In the genomic region with DNA sequence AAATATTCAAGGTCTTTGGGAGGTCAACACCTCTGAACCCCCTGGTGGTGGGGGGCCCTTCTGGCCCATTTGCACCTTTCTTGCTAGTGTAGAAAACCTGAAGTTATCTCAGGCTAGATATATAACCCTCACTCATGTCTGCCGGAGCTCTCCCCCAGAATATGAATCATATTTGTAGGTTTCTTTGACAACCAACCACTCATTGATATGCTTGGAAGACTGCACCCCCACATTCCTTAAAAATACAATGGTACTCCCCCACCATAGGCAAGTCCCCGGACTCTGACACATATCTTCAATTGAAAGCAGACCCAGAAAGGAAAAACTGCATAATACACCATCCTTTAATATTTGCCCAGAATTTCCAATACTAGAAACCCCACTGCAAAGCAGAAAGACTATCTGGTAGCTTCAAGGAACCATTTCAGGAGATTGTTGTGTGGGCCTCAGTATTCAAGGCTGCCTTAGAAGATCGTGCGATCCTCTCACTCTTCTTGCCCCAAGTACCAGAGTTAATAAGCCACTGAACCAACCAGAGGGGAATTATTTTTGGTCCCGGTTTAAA, we compare ENCODE assay signal across 8 cellular contexts. TPM values are rescaled to one million over a fixed set of nuclear protein-coding genes. Genes with fewer than 3 reads are reported as not detected.
DNase-seq lines count a peak whose midpoint lies in the region; ATAC-seq and TF ChIP-seq lines count a peak whose summit lies in the region.

No MANE protein-coding gene starts in this region.

- ATAC-seq in GM18508 (IDR thresholded peaks at IDR 0.05; ENCODE audit: insufficient read depth, unreplicated experiment), result peak; percentile 2
- peak; percentile 6 for ATAC-seq in HG02759 (IDR thresholded peaks at IDR 0.05; ENCODE audit: unreplicated experiment)
- ATAC-seq in omental fat pad (ENCODE audit: low FRiP score), result peak; percentile 5

- no peak for DNase-seq in SK-N-SH
- no peak for DNase-seq in epithelial cell of esophagus (ENCODE audit: low read depth)
- no peak for DNase-seq in omental fat pad (ENCODE audit: low spot score)
- DNase-seq in NCI-H2107 (lab: John Stamatoyannopoulos, UW), result no peak
- DNase-seq in erythroblast (lab: John Stamatoyannopoulos, UW), result no peak
- no peak for DNase-seq in NCI-H510A treated with DMSO at 0.1 percent for 48 hours (lab: John Stamatoyannopoulos, UW)

- POLR2A ChIA-PET in SK-N-SH (lab: Yijun Ruan, JAX), result no interaction called here

- TF ChIP-seq EP300 in SK-N-SH (IDR thresholded peaks at IDR 0.05; ENCODE audit: borderline replicate concordance in 1 of 2, low read depth in 1 of 2, low read length in 1 of 2), result no peak

- peak overlapping the region; percentile 77 for H3K4me2 ChIP-seq in SK-N-SH

- CTCF ChIA-PET in SK-N-SH (lab: Yijun Ruan, JAX), result interaction anchor here (0.6 to 1.9 kb wide), 5 partner anchors 27 to 217 kb away, joined by 3 to 7 read pairs (median 3); no protein-coding TSS in a partner anchor

- peak overlapping the region; percentile 99 for H3K9ac ChIP-seq in SK-N-SH

- WGBS in SK-N-SH (ENCODE audit: low lambda C conversion rate), result 15% methylated on average over 5 of the region's 5 CpGs

- no peak for TF ChIP-seq CTCF in SK-N-SH (IDR thresholded peaks at IDR 0.05)
- TF ChIP-seq CTCF in epithelial cell of esophagus (IDR thresholded peaks at IDR 0.05; ENCODE audit: insufficient read depth, low read depth, low read length, missing control alignments), result no peak
- TF ChIP-seq CTCF in omental fat pad (IDR thresholded peaks at IDR 0.05), result no peak

- peaks cover 9 to 13% of the 10 kb centered on the region in 2 experiments for H3K36me3 ChIP-seq in SK-N-SH (replicated peaks in 1 of 2; ENCODE audit: control insufficient read depth in 1 of 2, insufficient read depth in 2 of 2, low read length in 1 of 2)

- no peak for TF ChIP-seq RAD21 in SK-N-SH (IDR thresholded peaks at IDR 0.05; ENCODE audit: low read length)

- peaks cover 34% of the 10 kb centered on the region for H4K20me1 ChIP-seq in SK-N-SH (ENCODE audit: insufficient read depth)

- H3F3A ChIP-seq in SK-N-SH (replicated peaks; ENCODE audit: insufficient read depth), result peaks cover 11% of the 10 kb centered on the region

- peaks cover 5 to 15% of the 10 kb centered on the region in 2 experiments; a peak in 3 of 4 replicates for H3K4me1 ChIP-seq in SK-N-SH (ENCODE audit: control insufficient read depth in 1 of 2, insufficient read depth in 2 of 2, low read depth in 1 of 2, low read length in 1 of 2)

- H3K4me3 ChIP-seq in SK-N-SH (ENCODE audit: low read depth in 2 of 2, low read length in 1 of 2), result peak overlapping the region; percentile 93 to 95
- peak overlapping the region; percentile 59 for H3K4me3 ChIP-seq in epithelial cell of esophagus (ENCODE audit: low read length)

- no peak for TF ChIP-seq POLR2A in erythroblast (IDR thresholded peaks at IDR 0.05; ENCODE audit: low read length)

- no peaks in the 10 kb centered on the region for H3K9me3 ChIP-seq in SK-N-SH

- peaks cover 64% of the 10 kb centered on the region for H3K79me2 ChIP-seq in SK-N-SH (ENCODE audit: insufficient read depth)

- H3K27ac ChIP-seq in SK-N-SH (ENCODE audit: low read depth in 2 of 2, low read length in 1 of 2), result peak overlapping the region; percentile 98

- no peaks in the 10 kb centered on the region for H3K27me3 ChIP-seq in SK-N-SH (ENCODE audit: insufficient read depth)

- H2AFZ ChIP-seq in SK-N-SH (ENCODE audit: low read depth), result peak overlapping the region; percentile 93

- no peaks in the 10 kb centered on the region for H3K9me2 ChIP-seq in SK-N-SH

TF ChIP-seq in SK-N-SH, 30 proteins besides CTCF, POLR2A, EP300 and RAD21:
- TF ChIP-seq RXRA (IDR thresholded peaks at IDR 0.05; ENCODE audit: borderline replicate concordance, low read depth) (no peak), SMC3 (IDR thresholded peaks at IDR 0.05; ENCODE audit: low read depth, low read length) (no peak), GABPA (IDR thresholded peaks at IDR 0.05; ENCODE audit: low read depth) (no peak), POLR2AphosphoS5 (IDR thresholded peaks at IDR 0.05; ENCODE audit: low read depth, low read length) (no peak), RCOR1 (IDR thresholded peaks at IDR 0.05; ENCODE audit: low read length) (no peak), MEF2A (IDR thresholded peaks at IDR 0.05; ENCODE audit: borderline replicate concordance, low read depth) (no peak), FOXM1 (IDR thresholded peaks at IDR 0.05; ENCODE audit: low read depth) (no peak), NFIC (IDR thresholded peaks at IDR 0.05; ENCODE audit: borderline replicate concordance) (no peak), SIN3A (IDR thresholded peaks at IDR 0.05; ENCODE audit: borderline replicate concordance, low read depth, low read length) (no peak), FOSL2 (IDR thresholded peaks at IDR 0.05; ENCODE audit: borderline replicate concordance, low read depth) (no peak), MXI1 (IDR thresholded peaks at IDR 0.05; ENCODE audit: low read depth, low read length) (no peak), NRF1 (IDR thresholded peaks at IDR 0.05; ENCODE audit: low read depth, low read length) (no peak), EZH2phosphoT487 (IDR thresholded peaks at IDR 0.05; ENCODE audit: borderline replicate concordance, low read depth) (no peak), TAF1 (IDR thresholded peaks at IDR 0.05; ENCODE audit: borderline replicate concordance, low read depth, low read length) (no peak), JUND (IDR thresholded peaks at IDR 0.05) (no peak), GATA2 (CRISPR knock-in tag; IDR thresholded peaks at IDR 0.05) (no peak)
- TF ChIP-seq, protein P1, sequence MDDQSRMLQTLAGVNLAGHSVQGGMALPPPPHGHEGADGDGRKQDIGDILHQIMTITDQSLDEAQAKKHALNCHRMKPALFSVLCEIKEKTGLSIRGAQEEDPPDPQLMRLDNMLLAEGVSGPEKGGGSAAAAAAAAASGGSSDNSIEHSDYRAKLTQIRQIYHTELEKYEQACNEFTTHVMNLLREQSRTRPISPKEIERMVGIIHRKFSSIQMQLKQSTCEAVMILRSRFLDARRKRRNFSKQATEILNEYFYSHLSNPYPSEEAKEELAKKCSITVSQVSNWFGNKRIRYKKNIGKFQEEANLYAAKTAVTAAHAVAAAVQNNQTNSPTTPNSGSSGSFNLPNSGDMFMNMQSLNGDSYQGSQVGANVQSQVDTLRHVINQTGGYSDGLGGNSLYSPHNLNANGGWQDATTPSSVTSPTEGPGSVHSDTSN (IDR thresholded peaks at IDR 0.05), result no peak
- TF ChIP-seq, protein P2, sequence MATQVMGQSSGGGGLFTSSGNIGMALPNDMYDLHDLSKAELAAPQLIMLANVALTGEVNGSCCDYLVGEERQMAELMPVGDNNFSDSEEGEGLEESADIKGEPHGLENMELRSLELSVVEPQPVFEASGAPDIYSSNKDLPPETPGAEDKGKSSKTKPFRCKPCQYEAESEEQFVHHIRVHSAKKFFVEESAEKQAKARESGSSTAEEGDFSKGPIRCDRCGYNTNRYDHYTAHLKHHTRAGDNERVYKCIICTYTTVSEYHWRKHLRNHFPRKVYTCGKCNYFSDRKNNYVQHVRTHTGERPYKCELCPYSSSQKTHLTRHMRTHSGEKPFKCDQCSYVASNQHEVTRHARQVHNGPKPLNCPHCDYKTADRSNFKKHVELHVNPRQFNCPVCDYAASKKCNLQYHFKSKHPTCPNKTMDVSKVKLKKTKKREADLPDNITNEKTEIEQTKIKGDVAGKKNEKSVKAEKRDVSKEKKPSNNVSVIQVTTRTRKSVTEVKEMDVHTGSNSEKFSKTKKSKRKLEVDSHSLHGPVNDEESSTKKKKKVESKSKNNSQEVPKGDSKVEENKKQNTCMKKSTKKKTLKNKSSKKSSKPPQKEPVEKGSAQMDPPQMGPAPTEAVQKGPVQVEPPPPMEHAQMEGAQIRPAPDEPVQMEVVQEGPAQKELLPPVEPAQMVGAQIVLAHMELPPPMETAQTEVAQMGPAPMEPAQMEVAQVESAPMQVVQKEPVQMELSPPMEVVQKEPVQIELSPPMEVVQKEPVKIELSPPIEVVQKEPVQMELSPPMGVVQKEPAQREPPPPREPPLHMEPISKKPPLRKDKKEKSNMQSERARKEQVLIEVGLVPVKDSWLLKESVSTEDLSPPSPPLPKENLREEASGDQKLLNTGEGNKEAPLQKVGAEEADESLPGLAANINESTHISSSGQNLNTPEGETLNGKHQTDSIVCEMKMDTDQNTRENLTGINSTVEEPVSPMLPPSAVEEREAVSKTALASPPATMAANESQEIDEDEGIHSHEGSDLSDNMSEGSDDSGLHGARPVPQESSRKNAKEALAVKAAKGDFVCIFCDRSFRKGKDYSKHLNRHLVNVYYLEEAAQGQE (IDR thresholded peaks at IDR 0.05; ENCODE audit: low read depth, low read length), result no peak
- TF ChIP-seq, protein P3, sequence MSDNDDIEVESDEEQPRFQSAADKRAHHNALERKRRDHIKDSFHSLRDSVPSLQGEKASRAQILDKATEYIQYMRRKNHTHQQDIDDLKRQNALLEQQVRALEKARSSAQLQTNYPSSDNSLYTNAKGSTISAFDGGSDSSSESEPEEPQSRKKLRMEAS (IDR thresholded peaks at IDR 0.05; ENCODE audit: low read depth), result no peak
- TF ChIP-seq, protein P4, sequence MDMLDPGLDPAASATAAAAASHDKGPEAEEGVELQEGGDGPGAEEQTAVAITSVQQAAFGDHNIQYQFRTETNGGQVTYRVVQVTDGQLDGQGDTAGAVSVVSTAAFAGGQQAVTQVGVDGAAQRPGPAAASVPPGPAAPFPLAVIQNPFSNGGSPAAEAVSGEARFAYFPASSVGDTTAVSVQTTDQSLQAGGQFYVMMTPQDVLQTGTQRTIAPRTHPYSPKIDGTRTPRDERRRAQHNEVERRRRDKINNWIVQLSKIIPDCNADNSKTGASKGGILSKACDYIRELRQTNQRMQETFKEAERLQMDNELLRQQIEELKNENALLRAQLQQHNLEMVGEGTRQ (IDR thresholded peaks at IDR 0.05; ENCODE audit: borderline replicate concordance, low read depth, low read length), result no peak

RNA-seq across cellular contexts. Expression of a gene that starts 1.0 kb away (rescaled TPM):
- polyA plus RNA-seq in SK-N-SH (2012; rRNA removed), result 24.3 and 28.0 TPM in 2 replicates
- 38.9 and 58.5 TPM in 2 replicates for polyA plus RNA-seq in SK-N-SH (2012; cell fraction: cytosol; rRNA removed)
- polyA plus RNA-seq in SK-N-SH (2012; cell fraction: nucleus; rRNA removed), result 12.3 and 29.5 TPM in 2 replicates
- 10 to 100 TPM; 42.2 to 95.8 (median 46.0) TPM for total RNA-seq in omental fat pad

RNA-seq across cellular contexts. Expression of a gene that starts 3.4 kb away (rescaled TPM):
- 1.4 and 1.9 TPM in 2 replicates for polyA plus RNA-seq in SK-N-SH (2012; rRNA removed)
- 1.8 and 3.3 TPM in 2 replicates for polyA plus RNA-seq in SK-N-SH (2012; cell fraction: cytosol; rRNA removed)
- polyA plus RNA-seq in SK-N-SH (2012; cell fraction: nucleus; rRNA removed), result 2.2 and 3.4 TPM in 2 replicates
- 1 to 10 TPM in 1 of 4 donors, under 1 TPM in 1, not detected in 2; 0.63 to 1.0 TPM for total RNA-seq in omental fat pad

RNA-seq across cellular contexts. Expression of a gene that starts 41.3 kb away (rescaled TPM):
- polyA plus RNA-seq in SK-N-SH (2012; rRNA removed), result 23.3 and 29.4 TPM in 2 replicates
- polyA plus RNA-seq in SK-N-SH (2012; cell fraction: cytosol; rRNA removed), result 32.0 and 35.5 TPM in 2 replicates
- polyA plus RNA-seq in SK-N-SH (2012; cell fraction: nucleus; rRNA removed), result 7.2 and 10.1 TPM in 2 replicates
- total RNA-seq in omental fat pad, result 10 to 100 TPM; 10.2 to 20.4 (median 17.7) TPM
